Comparison of ENCODE assay signal across 7 cellular contexts in the genomic region with DNA sequence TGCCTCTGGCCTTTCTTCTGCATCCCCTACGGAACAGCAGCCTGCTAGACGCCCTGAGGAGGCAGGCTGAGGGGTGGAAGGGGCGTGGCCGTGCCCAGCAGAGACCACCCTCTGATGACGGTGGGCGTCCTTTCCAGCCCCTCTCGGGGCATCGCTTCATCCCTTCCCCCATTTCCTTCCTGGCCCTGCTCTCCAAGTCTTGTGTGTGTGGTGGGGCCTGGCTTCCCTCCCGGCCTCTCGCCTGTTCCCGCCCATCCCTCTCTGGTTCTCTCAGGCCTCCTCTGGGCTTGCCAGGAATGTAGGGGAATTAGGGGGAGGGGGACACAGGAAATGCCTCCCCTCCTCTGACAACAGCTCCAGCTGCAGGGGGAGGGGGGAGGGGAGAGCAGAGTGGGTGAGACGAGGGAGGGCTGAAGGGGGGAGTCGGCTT. TPM values are rescaled to one million over a fixed set of nuclear protein-coding genes. Genes with fewer than 3 reads are reported as not detected.
A peak's percentile ranks its signal among the peaks of the same experiment; 100 is the strongest.
DNase-seq lines count a peak whose midpoint lies in the region; ATAC-seq and TF ChIP-seq lines count a peak whose summit lies in the region.

No MANE protein-coding gene starts in this region.

- H3K27me3 ChIP-seq in endodermal cell (ENCODE audit: control insufficient read depth, insufficient read depth, low read length, poor library complexity, severe bottlenecking), result no peaks in the 10 kb centered on the region
- H3K27me3 ChIP-seq in thyroid gland, result no peaks in the 10 kb centered on the region

- peak overlapping the region; percentile 88 for H3K27ac Mint-ChIP-seq in endodermal cell

- no peak for TF ChIP-seq POLR2A in thyroid gland (IDR thresholded peaks at IDR 0.05)

- H3K27ac ChIP-seq in endodermal cell (ENCODE audit: low read depth, low read length) (peak overlapping the region; percentile 70), thyroid gland (peak overlapping the region; percentile 20 to 71 (median 60))

- H3K4me1 ChIP-seq in endodermal cell (ENCODE audit: control insufficient read depth, insufficient read depth, low read length) (peaks cover 15% of the 10 kb centered on the region), thyroid gland (peaks cover 59 to 69% of the 10 kb centered on the region in 2 donors)

- H3K27me3 Mint-ChIP-seq in endodermal cell (ENCODE audit: insufficient read depth), result no peaks in the 10 kb centered on the region

- peaks cover 14% of the 10 kb centered on the region for H3K4me1 Mint-ChIP-seq in endodermal cell

- intact Hi-C loops in thyroid gland (cut with DNase I), result no loop called here

- H3K36me3 ChIP-seq in endodermal cell (ENCODE audit: control insufficient read depth, insufficient read depth, low read length), result no peaks in the 10 kb centered on the region
- H3K36me3 ChIP-seq in thyroid gland, result no peaks in the 10 kb centered on the region

- peaks cover 31% of the 10 kb centered on the region for H3K36me3 Mint-ChIP-seq in endodermal cell (ENCODE audit: low read depth)

- H3K9me3 Mint-ChIP-seq in endodermal cell, result peaks cover 7% of the 10 kb centered on the region

- in situ Hi-C loops in ACHN (cut with HindIII; ENCODE audit: low pct_ligation_motif_present, low pct_unique_long_range_greater_than_20kb, low sequenced_read_pairs), result no loop called here

- TF ChIP-seq CTCF in endodermal cell (conservative IDR thresholded peaks at IDR 0.05), result no peak
- TF ChIP-seq CTCF in thyroid gland (IDR thresholded peaks at IDR 0.05), result no peak

- peak; percentile 85 for DNase-seq in NCI-H226
- peak; percentile 95 for DNase-seq in endodermal cell
- DNase-seq in lung microvascular endothelial cell (ENCODE audit: low read depth in 2 of 2), result peak; percentile 90
- peak; percentile 73 to 75 for DNase-seq in thyroid gland
- DNase-seq in stimulated activated CD4-positive, alpha-beta T cell treated with anti-CD3 and anti-CD28 coated beads, Interleukin-2, amount 100 ng/mL, for 48 hours, result no peak
- DNase-seq in ACHN, result no peak

- 15 to 41% methylated on average over 4 to 11 of the region's 13 CpGs for WGBS in endodermal cell (ENCODE audit: insufficient coverage in 1 of 2, insufficient read length in 1 of 2), 2 experiments
- 5 to 23% methylated on average over 9 to 12 of the region's 13 CpGs for WGBS in thyroid gland, 2 donors

- H3K4me3 ChIP-seq in endodermal cell (ENCODE audit: low read length), result no peak overlapping the region
- H3K4me3 ChIP-seq in thyroid gland (replicated peaks in 1 of 3), result no peak overlapping the region

- no peak overlapping the region for H3K4me3 Mint-ChIP-seq in endodermal cell

- no peak for ATAC-seq in GM18870 (IDR thresholded peaks at IDR 0.05; ENCODE audit: unreplicated experiment)

- H3K9me3 ChIP-seq in endodermal cell (ENCODE audit: control insufficient read depth, low read length) (no peaks in the 10 kb centered on the region), thyroid gland (no peaks in the 10 kb centered on the region)

- H3K9ac ChIP-seq in endodermal cell (ENCODE audit: extremely low read depth, low read length, poor library complexity, severe bottlenecking), result no peak overlapping the region

RNA-seq across cellular contexts. Expression of gene SKI, which starts 51.1 kb away (rescaled TPM):
- total RNA-seq in endodermal cell (10 to 100 TPM; 65.4 to 79.2 TPM), lung microvascular endothelial cell (11.8 and 18.3 TPM in 2 replicates), thyroid gland (10 to 100 TPM; 31.4 to 59.6 (median 39.9) TPM)
- polyA plus RNA-seq in endodermal cell (2013, experiment 1 of 2), result 39.9 TPM
- 37.7 TPM for polyA plus RNA-seq in endodermal cell (2013, experiment 2 of 2)

Comparison
In these comparisons a context has a peak if more than half of its experiments do, and no peak if none do; other contexts are left out.
1. DNase-seq: peak in NCI-H226 (single experiment), endodermal cell (single experiment), lung microvascular endothelial cell (2 of 2) and thyroid gland (2 of 2); none in stimulated activated CD4-positive, alpha-beta T cell treated with anti-CD3 and anti-CD28 coated beads, Interleukin-2, amount 100 ng/mL, for 48 hours (0 of 2) and ACHN (single experiment).